ENCODE assay signal across 8 cellular contexts in the genomic region with DNA sequence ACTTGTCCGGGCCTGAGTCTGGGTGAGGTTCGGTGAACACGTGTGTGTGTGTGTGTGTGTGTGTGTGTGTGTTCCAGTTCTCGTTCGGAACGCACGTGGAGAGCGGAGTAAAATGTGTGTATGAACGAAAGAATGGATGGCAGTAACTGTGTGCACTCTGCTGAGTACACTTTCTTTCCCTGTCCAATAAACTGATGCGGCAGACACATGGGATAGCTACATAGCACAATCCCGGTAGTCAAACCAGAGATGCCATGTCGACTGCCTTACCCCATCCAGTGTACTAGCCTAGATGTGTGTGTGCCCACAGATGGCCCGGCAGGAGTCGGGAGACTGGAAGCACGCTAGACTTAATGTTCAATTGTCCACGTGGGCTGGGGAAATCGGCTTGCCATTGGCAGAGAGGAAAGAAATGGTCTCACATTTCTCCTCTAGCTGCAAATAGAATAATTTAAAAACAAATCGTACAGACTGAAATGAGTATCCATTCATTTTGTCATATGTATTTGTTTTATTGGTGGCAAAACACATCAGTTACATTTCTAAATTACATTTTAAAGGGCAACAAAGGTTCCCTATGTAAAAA. TPM values are rescaled to one million over a fixed set of nuclear protein-coding genes. Genes with fewer than 3 reads are reported as not detected.
DNase-seq lines count a peak whose midpoint lies in the region; ATAC-seq, FAIRE-seq and TF ChIP-seq lines count a peak whose summit lies in the region.

No MANE protein-coding gene starts in this region.

- peak overlapping the region; percentile 99 for H4K91ac ChIP-seq in H1 (replicated peaks; ENCODE audit: insufficient read length, low read length)

- H3K36me3 Mint-ChIP-seq in T-helper 17 cell (ENCODE audit: low read depth) = no peaks in the 10 kb centered on the region

- peaks cover 0 to 27% of the 10 kb centered on the region in 2 experiments; a peak in 2 of 4 replicates for H3K79me2 ChIP-seq in H1 (ENCODE audit: control insufficient read depth in 1 of 2, insufficient read depth in 2 of 2, low read length in 2 of 2)

- FAIRE-seq in H1 (lab: Jason Lieb, UNC) = peak; percentile 7

- H3K4me3 Mint-ChIP-seq in T-helper 17 cell = peak overlapping the region; percentile 86

- peak overlapping the region; percentile 97 for H2AFZ ChIP-seq in H1 (ENCODE audit: low read length)

- WGBS in H1 (ENCODE audit: extremely low coverage in 1 of 2, insufficient coverage in 1 of 2, insufficient read length in 1 of 2, insufficient replicate concordance in 2 of 2, low coverage in 1 of 2, low lambda C conversion rate in 2 of 2, missing lambda C conversion rate in 1 of 2), 2 experiments = 15% methylated on average over 9 of the region's 18 CpGs; no CpG with 5 or more reads in 1 of the 2 experiments
- 0 to 1% methylated on average over 18 of the region's 18 CpGs for WGBS in lung, 2 donors

- H4K8ac ChIP-seq in H1 (ENCODE audit: extremely low read depth, insufficient read depth, low read length) = no peak overlapping the region; the same call in 1 of the 2 replicates

- TF ChIP-seq CTCF in H1 (IDR thresholded peaks at IDR 0.05; ENCODE audit: control extremely low read depth in 1 of 3, insufficient read depth in 1 of 3, low read depth in 1 of 3, low read length in 3 of 3) (no peak), lung (IDR thresholded peaks at IDR 0.05; ENCODE audit: control extremely low read depth, extremely low read depth) (no peak)

- peak overlapping the region; percentile 79 for H3K18ac ChIP-seq in H1 (ENCODE audit: extremely low read depth, low read length)

- TF ChIP-seq POLR2A in H1 (IDR thresholded peaks at IDR 0.05; ENCODE audit: control extremely low read depth in 1 of 2, low read depth in 2 of 2, low read length in 2 of 2) = peak in 1 of 2 experiments; percentile 35; a peak in 1 of 3 replicates

- peak overlapping the region; percentile 96 for H3K4ac ChIP-seq in H1 (replicated peaks; ENCODE audit: insufficient read length, low read depth, low read length)

- no peak overlapping the region for H2BK120ac ChIP-seq in H1 (replicated peaks; ENCODE audit: low read depth, low read length)

- H3K27ac Mint-ChIP-seq in T-helper 17 cell = peak overlapping the region; percentile 14

- CTCF ChIA-PET in H1 (lab: Charles Lee; ENCODE audit: partially characterized antibody) = interaction anchor here (0.6 to 2.4 kb wide), 7 partner anchors 10 to 697 kb away, joined by 3 to 7 read pairs (median 4); no protein-coding TSS in a partner anchor

- TF ChIP-seq EP300 in H1 (IDR thresholded peaks at IDR 0.05; ENCODE audit: borderline replicate concordance in 1 of 2, low read depth in 2 of 2, low read length in 2 of 2) = no peak

- H3K27me3 ChIP-seq in H1 (replicated peaks in 1 of 4; ENCODE audit: control insufficient read depth in 3 of 4, extremely low read depth in 1 of 4, insufficient read depth in 3 of 4, low read length in 3 of 4) = no peaks in the 10 kb centered on the region
- no peaks in the 10 kb centered on the region for H3K27me3 ChIP-seq in lung (ENCODE audit: control insufficient read depth, insufficient read depth)

- H3K36me3 ChIP-seq in H1 (ENCODE audit: control insufficient read depth in 2 of 4, insufficient read depth in 4 of 4, low read length in 3 of 4) (no peaks in the 10 kb centered on the region), lung (ENCODE audit: control insufficient read depth in 2 of 2, insufficient read depth in 2 of 2, low read length in 2 of 2) (no peaks in the 10 kb centered on the region)

- H4K20me1 ChIP-seq in H1 (replicated peaks in 1 of 2; ENCODE audit: control insufficient read depth in 1 of 2, insufficient read depth in 2 of 2, low read length in 2 of 2) = peaks cover 0 to 4% of the 10 kb centered on the region in 2 experiments

- H3K56ac ChIP-seq in H1 (replicated peaks; ENCODE audit: insufficient read length, low read depth, low read length) = peak overlapping the region; percentile 73

- H4K5ac ChIP-seq in H1 (ENCODE audit: insufficient read length, low read depth, low read length) = peak overlapping the region; percentile 81

- H3K4me1 Mint-ChIP-seq in T-helper 17 cell = peaks cover 4% of the 10 kb centered on the region

- H2BK15ac ChIP-seq in H1 (ENCODE audit: low read length) = 0 out of 2 replicates have a peak overlapping the region, but pooled peaks have one; percentile 88

- 0 out of 2 replicates have a peak overlapping the region, but pooled peaks have one; percentile 72 for H2BK12ac ChIP-seq in H1 (ENCODE audit: low read depth, low read length)

- H2BK20ac ChIP-seq in H1 (ENCODE audit: low read length) = peak overlapping the region; percentile 90; the same call in 1 of the 2 replicates

- peak overlapping the region; percentile 43 for H3K14ac ChIP-seq in H1 (ENCODE audit: insufficient read length)

- H3K27ac ChIP-seq in H1 (ENCODE audit: low read depth, low read length) = no peak overlapping the region
- peak overlapping the region; percentile 91 to 98 for H3K27ac ChIP-seq in lung (ENCODE audit: low read depth in 1 of 2, low read length in 1 of 2)
- peak overlapping the region; percentile 91 for H3K27ac ChIP-seq in substantia nigra (ENCODE audit: low read depth, low read length, poor library complexity, severe bottlenecking)

- peak overlapping the region; percentile 92 for H2BK5ac ChIP-seq in H1 (ENCODE audit: low read depth, low read length)

- POLR2A ChIA-PET in H1 (lab: Charles Lee; ENCODE audit: partially characterized antibody) = interaction anchor here (0.6 to 1.2 kb wide), 2 partner anchors 8 to 716 kb away, joined by 3 to 4 read pairs; no protein-coding TSS in a partner anchor

- H3K23ac ChIP-seq in H1 (ENCODE audit: insufficient read length) = no peak overlapping the region

- H3K4me3 ChIP-seq in H1 (ENCODE audit: extremely low read depth in 1 of 4, insufficient read depth in 2 of 4, low read depth in 3 of 4, low read length in 4 of 4) (peak overlapping the region; percentile 78 to 99 (median 86)), lung (peak overlapping the region; percentile 40)

- H2AK5ac ChIP-seq in H1 (ENCODE audit: low read depth, low read length) = no peak overlapping the region

- H3K79me1 ChIP-seq in H1 (ENCODE audit: low read depth, low read length) = no peaks in the 10 kb centered on the region

- peak overlapping the region; percentile 60 to 65 (median 64) for H3K9ac ChIP-seq in H1 (replicated peaks in 1 of 4; ENCODE audit: extremely low read depth in 1 of 4, low read depth in 3 of 4, low read length in 3 of 4)

- H3K9me3 ChIP-seq in T-helper 17 cell (ENCODE audit: control insufficient read depth, low read length, poor library complexity, severe bottlenecking) = no peaks in the 10 kb centered on the region
- H3K9me3 ChIP-seq in H1 (ENCODE audit: insufficient read depth in 2 of 2, low read depth in 1 of 2, low read length in 1 of 2) = no peaks in the 10 kb centered on the region
- H3K9me3 ChIP-seq in lung (ENCODE audit: control insufficient read depth in 2 of 2, insufficient read depth in 1 of 2, low read length in 1 of 2) = no peaks in the 10 kb centered on the region

- ATAC-seq in GM18508 (IDR thresholded peaks at IDR 0.05; ENCODE audit: insufficient read depth, unreplicated experiment) = peak; percentile 6
- peak; percentile 3 for ATAC-seq in HG03025 (IDR thresholded peaks at IDR 0.05; ENCODE audit: low FRiP score, unreplicated experiment)
- peak; percentile 5 for ATAC-seq in T-helper 17 cell
- ATAC-seq in lung (ENCODE audit: insufficient read depth, low FRiP score) = peak; percentile 25

- H3K4me1 ChIP-seq in H1 (replicated peaks in 1 of 4; ENCODE audit: control insufficient read depth in 3 of 4, insufficient read depth in 4 of 4, low read length in 3 of 4) = peaks cover 0 to 7% (median 1%) of the 10 kb centered on the region in 4 experiments; a peak in 4 of 7 replicates
- H3K4me1 ChIP-seq in lung (ENCODE audit: control insufficient read depth in 2 of 2, insufficient read depth in 2 of 2, low read length in 2 of 2) = peaks cover 3 to 14% of the 10 kb centered on the region in 2 donors

- H3K23me2 ChIP-seq in H1 (ENCODE audit: low read depth, low read length) = peaks cover 10% of the 10 kb centered on the region

- H3K27me3 Mint-ChIP-seq in T-helper 17 cell = peaks cover 44% of the 10 kb centered on the region

- no peak for TF ChIP-seq RAD21 in H1 (IDR thresholded peaks at IDR 0.05 in 1 of 2, conservative IDR thresholded peaks at IDR 0.05 in 1 of 2; ENCODE audit: low read depth in 2 of 2, low read length in 2 of 2)

- DNase-seq in AML-193 (lab: John Stamatoyannopoulos, UW) (peak; percentile 87 to 94), NCI-H1930 (lab: John Stamatoyannopoulos, UW) (peak; percentile 52 to 65), T-helper 17 cell (no peak), H1 (ENCODE audit: low read depth in 1 of 2, low spot score in 2 of 2) (no peak), lung (ENCODE audit: low spot score) (peak; percentile 66), substantia nigra (lab: John Stamatoyannopoulos, UW) (peak in 36 of 49 donors; percentile 7 to 79 (median 54))

- H3K4me2 ChIP-seq in H1 (ENCODE audit: insufficient read depth in 1 of 2, low read depth in 2 of 2, low read length in 2 of 2) = peak overlapping the region; percentile 86 to 94

TF ChIP-seq in H1, 55 proteins besides CTCF, POLR2A, EP300 and RAD21 (continues in another document):
- TF ChIP-seq, protein P1, sequence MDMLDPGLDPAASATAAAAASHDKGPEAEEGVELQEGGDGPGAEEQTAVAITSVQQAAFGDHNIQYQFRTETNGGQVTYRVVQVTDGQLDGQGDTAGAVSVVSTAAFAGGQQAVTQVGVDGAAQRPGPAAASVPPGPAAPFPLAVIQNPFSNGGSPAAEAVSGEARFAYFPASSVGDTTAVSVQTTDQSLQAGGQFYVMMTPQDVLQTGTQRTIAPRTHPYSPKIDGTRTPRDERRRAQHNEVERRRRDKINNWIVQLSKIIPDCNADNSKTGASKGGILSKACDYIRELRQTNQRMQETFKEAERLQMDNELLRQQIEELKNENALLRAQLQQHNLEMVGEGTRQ (IDR thresholded peaks at IDR 0.05; ENCODE audit: low read length) = no peak
- TF ChIP-seq KDM4A (IDR thresholded peaks at IDR 0.05; ENCODE audit: low read depth, low read length, severe bottlenecking) (no peak), CBX8 (IDR thresholded peaks at IDR 0.05; ENCODE audit: borderline replicate concordance, low read depth, low read length) (no peak), SP1 (IDR thresholded peaks at IDR 0.05; ENCODE audit: low read depth, low read length) (no peak; the same call in 1 of the 2 replicates), BCL11A (IDR thresholded peaks at IDR 0.05; ENCODE audit: low read depth in 2 of 2, low read length in 2 of 2) (no peak)

RNA-seq across cellular contexts. Expression of a gene that starts 0.6 kb away (rescaled TPM):
- total RNA-seq in T-helper 17 cell = 1 to 10 TPM; 1.0 to 1.5 TPM
- total RNA-seq in H1 (2021; fragmentation: NEBNext Ultra II Directional; extraction: Animal tissue kit (Norgen Biotek cat#: 25700)) = 29.5 and 29.7 TPM in 2 replicates
- 5.0 and 5.6 TPM in 2 replicates for polyA plus RNA-seq in H1 (2011; rRNA removed)
- polyA plus RNA-seq in H1 (2011; cell fraction: cytosol; rRNA removed) = 12.9 TPM
- 18.2 TPM for polyA plus RNA-seq in H1 (2011; cell fraction: nucleus; rRNA removed)
- 19.9 to 27.9 TPM (median 23.0 TPM) in 4 replicates for polyA plus RNA-seq in H1 (2012, experiment 1 of 2)
- 1.3 TPM for polyA plus RNA-seq in H1 (2012, experiment 2 of 2)
- polyA plus RNA-seq in H1 (2013, experiment 1 of 2) = 37.5 TPM
- polyA plus RNA-seq in H1 (2013, experiment 2 of 2) = 42.2 TPM
- polyA minus RNA-seq in H1 (2011; rRNA and poly(A)+ RNA removed) = 11.9 and 15.9 TPM in 2 replicates
- polyA minus RNA-seq in H1 (2011; cell fraction: cytosol; rRNA and poly(A)+ RNA removed) = 14.0 TPM
- 32.4 TPM for polyA minus RNA-seq in H1 (2011; cell fraction: nucleus; rRNA and poly(A)+ RNA removed)
- total RNA-seq in lung = 10 to 100 TPM; 40.6 to 52.9 TPM
- polyA plus RNA-seq in lung = 10 to 100 TPM; 22.2 to 26.0 TPM

Comparison
In these comparisons a context has a peak if more than half of its experiments do, and no peak if none do; other contexts are left out.
1. DNase-seq: peak in AML-193 (2 of 2), NCI-H1930 (2 of 2), lung (single experiment) and substantia nigra (36 of 49); none in T-helper 17 cell (0 of 3) and H1 (0 of 2).
2. RNA of a gene that starts 0.6 kb away (total RNA-seq): 40.6 to 52.9 TPM in lung and 29.5 to 29.7 TPM in H1; 1.0 to 1.5 TPM in T-helper 17 cell; every median in the first group is over 10 times any median in the second.
3. Peak in every context shown above with its lines, with median percentiles within 50 percentile points of each other: ATAC-seq.